ENCODE assay signal across 8 cellular contexts in the genomic region with DNA sequence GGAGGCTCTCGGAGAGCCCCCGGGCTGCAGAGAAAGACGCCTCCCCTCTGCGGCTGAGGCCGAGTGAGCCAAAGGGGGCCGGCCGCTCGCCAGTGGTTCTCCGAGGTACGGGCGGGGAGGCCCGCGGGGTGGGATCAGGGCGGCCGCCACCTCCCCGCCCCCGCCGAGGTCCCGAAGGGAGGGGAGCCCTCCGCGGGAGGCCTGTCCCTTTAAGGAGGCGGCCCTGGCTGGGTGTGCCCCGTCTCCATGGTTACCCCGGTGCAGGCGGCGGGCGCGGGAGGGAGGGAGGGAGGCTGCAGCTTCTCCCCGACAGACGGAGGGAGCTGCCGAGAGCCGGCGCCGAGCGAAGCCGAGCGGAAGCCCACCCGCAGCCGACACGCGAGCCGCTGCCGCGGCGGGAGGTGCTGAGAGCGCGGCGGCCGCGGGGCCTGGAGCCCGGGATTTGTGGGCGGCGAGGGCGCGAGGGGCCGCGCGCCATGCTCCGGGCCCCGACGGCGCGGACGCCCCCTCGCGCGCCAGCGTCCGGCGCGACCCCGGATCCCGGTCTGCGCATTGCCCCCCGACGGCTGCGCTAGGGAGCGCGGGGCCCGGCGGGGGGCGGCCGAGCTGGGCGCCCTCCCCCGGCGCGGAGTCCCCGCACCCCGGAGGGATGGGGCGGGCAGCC. TPM values are rescaled to one million over a fixed set of nuclear protein-coding genes. Genes with fewer than 3 reads are reported as not detected.
DNase-seq lines count a peak whose midpoint lies in the region; ATAC-seq, FAIRE-seq and TF ChIP-seq lines count a peak whose summit lies in the region.

A gene with protein sequence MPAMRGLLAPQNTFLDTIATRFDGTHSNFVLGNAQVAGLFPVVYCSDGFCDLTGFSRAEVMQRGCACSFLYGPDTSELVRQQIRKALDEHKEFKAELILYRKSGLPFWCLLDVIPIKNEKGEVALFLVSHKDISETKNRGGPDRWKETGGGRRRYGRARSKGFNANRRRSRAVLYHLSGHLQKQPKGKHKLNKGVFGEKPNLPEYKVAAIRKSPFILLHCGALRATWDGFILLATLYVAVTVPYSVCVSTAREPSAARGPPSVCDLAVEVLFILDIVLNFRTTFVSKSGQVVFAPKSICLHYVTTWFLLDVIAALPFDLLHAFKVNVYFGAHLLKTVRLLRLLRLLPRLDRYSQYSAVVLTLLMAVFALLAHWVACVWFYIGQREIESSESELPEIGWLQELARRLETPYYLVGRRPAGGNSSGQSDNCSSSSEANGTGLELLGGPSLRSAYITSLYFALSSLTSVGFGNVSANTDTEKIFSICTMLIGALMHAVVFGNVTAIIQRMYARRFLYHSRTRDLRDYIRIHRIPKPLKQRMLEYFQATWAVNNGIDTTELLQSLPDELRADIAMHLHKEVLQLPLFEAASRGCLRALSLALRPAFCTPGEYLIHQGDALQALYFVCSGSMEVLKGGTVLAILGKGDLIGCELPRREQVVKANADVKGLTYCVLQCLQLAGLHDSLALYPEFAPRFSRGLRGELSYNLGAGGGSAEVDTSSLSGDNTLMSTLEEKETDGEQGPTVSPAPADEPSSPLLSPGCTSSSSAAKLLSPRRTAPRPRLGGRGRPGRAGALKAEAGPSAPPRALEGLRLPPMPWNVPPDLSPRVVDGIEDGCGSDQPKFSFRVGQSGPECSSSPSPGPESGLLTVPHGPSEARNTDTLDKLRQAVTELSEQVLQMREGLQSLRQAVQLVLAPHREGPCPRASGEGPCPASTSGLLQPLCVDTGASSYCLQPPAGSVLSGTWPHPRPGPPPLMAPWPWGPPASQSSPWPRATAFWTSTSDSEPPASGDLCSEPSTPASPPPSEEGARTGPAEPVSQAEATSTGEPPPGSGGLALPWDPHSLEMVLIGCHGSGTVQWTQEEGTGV (plus strand): TSS at position 291 of the 664 bp plus-strand sequence. CDS start 387 bp downstream, outside the sequence.

- ATAC-seq in HG03354 (IDR thresholded peaks at IDR 0.05; ENCODE audit: poor library complexity, severe bottlenecking, unreplicated experiment) (peak; percentile 63), memory B cell (ENCODE audit: low read depth) (peak; percentile 78), GM18858 (IDR thresholded peaks at IDR 0.05; ENCODE audit: unreplicated experiment) (no peak)
- peak; percentile 87 for ATAC-seq in activated CD8-positive, alpha-beta T cell treated with anti-CD3 and anti-CD28 coated beads, Interleukin-2, amount 10 ng/mL, durations not matched to agents 7 days and 5 days

- peak; percentile 96 for DNase-seq in GM12892 (ENCODE audit: insufficient read length)
- DNase-seq in NCI-H748 treated with DMSO at 0.1 percent for 48 hours (lab: John Stamatoyannopoulos, UW) = peak; percentile 55
- peak; percentile 95 for DNase-seq in activated CD8-positive, alpha-beta T cell treated with anti-CD3 and anti-CD28 coated beads, Interleukin-2, amount 10 ng/mL, durations not matched to agents 7 days and 5 days
- peak; percentile 87 for DNase-seq in effector CD4-positive, alpha-beta T cell
- DNase-seq in memory B cell (ENCODE audit: low spot score in 2 of 2) = peak; percentile 74 to 75
- DNase-seq in stimulated activated CD4-positive, alpha-beta T cell treated with anti-CD3 and anti-CD28 coated beads, TNF-alpha, amount 100 ng/mL, for 48 hours (ENCODE audit: low read depth in 3 of 3) = peak; percentile 60 to 80 (median 64)

- peak; percentile 87 for FAIRE-seq in GM12892 (lab: Jason Lieb, UNC)

- peaks cover 37% of the 10 kb centered on the region for H3K4me1 Mint-ChIP-seq in activated CD8-positive, alpha-beta T cell treated with anti-CD3 and anti-CD28 coated beads, Interleukin-2, amount 10 ng/mL, durations not matched to agents 7 days and 5 days (ENCODE audit: low read depth)
- H3K4me1 Mint-ChIP-seq in memory B cell = peaks cover 24% of the 10 kb centered on the region

- H3K9me3 Mint-ChIP-seq in activated CD8-positive, alpha-beta T cell treated with anti-CD3 and anti-CD28 coated beads, Interleukin-2, amount 10 ng/mL, durations not matched to agents 7 days and 5 days (ENCODE audit: insufficient read depth) = no peaks in the 10 kb centered on the region
- no peaks in the 10 kb centered on the region for H3K9me3 Mint-ChIP-seq in memory B cell

- peaks cover 47% of the 10 kb centered on the region for H3K27me3 Mint-ChIP-seq in activated CD8-positive, alpha-beta T cell treated with anti-CD3 and anti-CD28 coated beads, Interleukin-2, amount 10 ng/mL, durations not matched to agents 7 days and 5 days (ENCODE audit: low read depth)
- H3K27me3 Mint-ChIP-seq in memory B cell = peaks cover 14% of the 10 kb centered on the region

- no peaks in the 10 kb centered on the region for H3K36me3 Mint-ChIP-seq in activated CD8-positive, alpha-beta T cell treated with anti-CD3 and anti-CD28 coated beads, Interleukin-2, amount 10 ng/mL, durations not matched to agents 7 days and 5 days (ENCODE audit: low read depth)
- no peaks in the 10 kb centered on the region for H3K36me3 Mint-ChIP-seq in memory B cell

- POLR2A ChIA-PET in activated CD8-positive, alpha-beta T cell treated with anti-CD3 and anti-CD28 coated beads, Interleukin-2, amount 10 ng/mL, durations not matched to agents 7 days and 5 days (lab: Charles Lee) = interaction anchor here (0.6 to 1.6 kb wide), 3 partner anchors 18 to 143 kb away, joined by 3 to 4 read pairs (median 3); no protein-coding TSS in a partner anchor

- CTCF ChIA-PET in activated CD8-positive, alpha-beta T cell treated with anti-CD3 and anti-CD28 coated beads, Interleukin-2, amount 10 ng/mL, durations not matched to agents 7 days and 5 days (lab: Charles Lee) = interaction anchor here (1.3 to 2.6 kb wide), 3 partner anchors 14 to 181 kb away, joined by 3 to 7 read pairs (median 4); a partner anchor contains a TSS

- no peak for TF ChIP-seq POLR2A in GM12892 (IDR thresholded peaks at IDR 0.05; ENCODE audit: low read depth, low read length)

- H3K27ac Mint-ChIP-seq in activated CD8-positive, alpha-beta T cell treated with anti-CD3 and anti-CD28 coated beads, Interleukin-2, amount 10 ng/mL, durations not matched to agents 7 days and 5 days = no peak within 1 kb of the TSS
- H3K27ac Mint-ChIP-seq in memory B cell = no peak within 1 kb of the TSS

- H3K4me3 Mint-ChIP-seq in activated CD8-positive, alpha-beta T cell treated with anti-CD3 and anti-CD28 coated beads, Interleukin-2, amount 10 ng/mL, durations not matched to agents 7 days and 5 days = peak within 1 kb of the TSS; percentile 67
- peak within 1 kb of the TSS; percentile 78 for H3K4me3 Mint-ChIP-seq in memory B cell

RNA-seq across cellular contexts. Expression of the gene that starts here (rescaled TPM):
- 0.36 TPM for polyA plus RNA-seq in GM12892 (2012; ENCODE audit: missing spikeins)
- 1 to 10 TPM; 5.1 to 5.3 TPM for total RNA-seq in activated CD8-positive, alpha-beta T cell treated with anti-CD3 and anti-CD28 coated beads, Interleukin-2, amount 10 ng/mL, durations not matched to agents 7 days and 5 days
